16 cellular contexts compared by ENCODE assay signal in the genomic region with DNA sequence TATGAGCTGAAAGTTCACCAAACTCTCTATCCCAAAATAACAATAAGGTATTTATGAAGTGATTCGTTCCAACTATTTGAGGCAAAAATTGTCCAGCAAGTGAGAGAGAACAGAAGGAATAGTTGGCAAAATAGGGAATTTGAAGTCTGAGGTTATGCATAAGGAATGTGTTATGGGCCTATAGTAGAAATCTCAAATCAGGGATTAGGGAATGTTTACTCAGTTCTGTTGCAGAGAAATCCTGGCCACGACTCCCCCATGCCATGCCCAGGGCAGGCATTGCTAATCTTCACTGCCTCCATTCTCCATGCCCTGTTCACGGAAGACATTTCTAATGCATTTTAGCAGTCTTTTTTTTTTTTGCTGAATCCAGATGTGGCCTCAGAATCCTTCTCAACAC. TPM values are rescaled to one million over a fixed set of nuclear protein-coding genes. Genes with fewer than 3 reads are reported as not detected.
DNase-seq lines count a peak whose midpoint lies in the region; ATAC-seq and TF ChIP-seq lines count a peak whose summit lies in the region.
"Had no signal": no experiment of that assay in that cellular context is flagged by ENCODE, and none has a peak within 500 bp of the region (broad histone marks: within the 10 kb centered on the region; RNA-seq: fewer than 3 reads in every experiment).

No MANE protein-coding gene starts in this region.

- in situ Hi-C loops in GM23248 (cut with MboI), result no loop called here

- H3K9me3 ChIP-seq in GM23248 (ENCODE audit: low read depth) (no peaks in the 10 kb centered on the region), sigmoid colon (no peaks in the 10 kb centered on the region)
- no peaks in the 10 kb centered on the region for H3K9me3 ChIP-seq in CD4-positive, alpha-beta memory T cell (ENCODE audit: control insufficient read depth in 1 of 2, low read length in 2 of 2)
- H3K9me3 ChIP-seq in effector memory CD4-positive, alpha-beta T cell (ENCODE audit: control insufficient read depth, low read length), result no peaks in the 10 kb centered on the region
- H3K9me3 ChIP-seq: BLaER1 treated with 17β-estradiol and CSF1 and Interleukin-3, amounts not matched to agents 10 nM and 100 nM; left ventricle myocardium inferior had no signal

- no peaks in the 10 kb centered on the region for H3K27me3 Mint-ChIP-seq in CD4-positive, alpha-beta memory T cell
- H3K27me3 Mint-ChIP-seq: activated CD4-positive, alpha-beta memory T cell treated with anti-CD3 and anti-CD28 coated beads for 36 hours; stimulated activated naive B cell treated with anti-CD40 and anti-IgM and Interleukin-4, amounts not matched to agents 10 μg/mL and 1 μg/mL and 100 μg/mL, for 72 hours; T-helper 17 cell had no signal

- 0 out of 2 replicates have a peak overlapping the region, but pooled peaks have one; percentile 7 for H3K9ac ChIP-seq in GM23248
- H3K9ac ChIP-seq: BLaER1 treated with 17β-estradiol and CSF1 and Interleukin-3, amounts not matched to agents 10 nM and 100 nM had no signal

- POLR2A ChIA-PET in CD4-positive, alpha-beta memory T cell (lab: Charles Lee; ENCODE audit: partially characterized antibody), result no interaction called here

- no peak for ATAC-seq in GM21786 (IDR thresholded peaks at IDR 0.05; ENCODE audit: unreplicated experiment)
- ATAC-seq: stimulated activated naive B cell treated with anti-CD40 and anti-IgM and Interleukin-4, amounts not matched to agents 10 μg/mL and 1 μg/mL and 100 μg/mL, for 72 hours; T-helper 17 cell had no signal

- H3K4me3 ChIP-seq in GM23248, result peak overlapping the region; percentile 5
- no peak overlapping the region for H3K4me3 ChIP-seq in fibroblast of villous mesenchyme (ENCODE audit: low read depth, low read length)
- H3K4me3 ChIP-seq in sigmoid colon, result no peak overlapping the region
- H3K4me3 ChIP-seq in CD4-positive, alpha-beta memory T cell (ENCODE audit: low read length in 2 of 2), result no peak overlapping the region
- H3K4me3 ChIP-seq in effector memory CD4-positive, alpha-beta T cell (ENCODE audit: insufficient read depth, low read depth, low read length, poor library complexity, severe bottlenecking), result no peak overlapping the region
- H3K4me3 ChIP-seq: BLaER1 treated with 17β-estradiol and CSF1 and Interleukin-3, amounts not matched to agents 10 nM and 100 nM; left ventricle myocardium inferior had no signal

- no peak for TF ChIP-seq POLR2A in sigmoid colon (IDR thresholded peaks at IDR 0.05)

- peaks cover 36% of the 10 kb centered on the region for H3F3A ChIP-seq in GM23248 (ENCODE audit: insufficient read depth)

- peak overlapping the region; percentile 55 for H3K4me2 ChIP-seq in GM23248 (ENCODE audit: unreplicated experiment)
- H3K4me2 ChIP-seq: BLaER1 treated with 17β-estradiol and CSF1 and Interleukin-3, amounts not matched to agents 10 nM and 100 nM had no signal

- no peak for TF ChIP-seq CTCF in fibroblast of villous mesenchyme (IDR thresholded peaks at IDR 0.05; ENCODE audit: insufficient read depth, low read depth, low read length)
- TF ChIP-seq CTCF in sigmoid colon (IDR thresholded peaks at IDR 0.05), result no peak

- H3K9me3 Mint-ChIP-seq in CD4-positive, alpha-beta memory T cell, result no peaks in the 10 kb centered on the region
- H3K9me3 Mint-ChIP-seq: activated CD4-positive, alpha-beta memory T cell treated with anti-CD3 and anti-CD28 coated beads for 36 hours; stimulated activated naive B cell treated with anti-CD40 and anti-IgM and Interleukin-4, amounts not matched to agents 10 μg/mL and 1 μg/mL and 100 μg/mL, for 72 hours had no signal

- H2AFZ ChIP-seq in GM23248, result no peak overlapping the region

- peaks cover 3% of the 10 kb centered on the region; the same call in 1 of the 2 replicates for H4K20me1 ChIP-seq in GM23248 (ENCODE audit: insufficient read depth)

- CTCF ChIA-PET in CD4-positive, alpha-beta memory T cell (lab: Charles Lee; ENCODE audit: partially characterized antibody), result no interaction called here

- H3K36me3 ChIP-seq in GM23248 (ENCODE audit: low read depth) (no peaks in the 10 kb centered on the region), sigmoid colon (no peaks in the 10 kb centered on the region)
- no peaks in the 10 kb centered on the region for H3K36me3 ChIP-seq in CD4-positive, alpha-beta memory T cell (ENCODE audit: insufficient read depth, low read length)
- H3K36me3 ChIP-seq in effector memory CD4-positive, alpha-beta T cell (ENCODE audit: control insufficient read depth, insufficient read depth, low read length), result no peaks in the 10 kb centered on the region
- H3K36me3 ChIP-seq: BLaER1 treated with 17β-estradiol and CSF1 and Interleukin-3, amounts not matched to agents 10 nM and 100 nM; left ventricle myocardium inferior had no signal

- H3K9me2 ChIP-seq in GM23248 (ENCODE audit: insufficient read depth), result no peaks in the 10 kb centered on the region

- H3K79me2 ChIP-seq in GM23248 (ENCODE audit: insufficient read depth), result peaks cover 99% of the 10 kb centered on the region

- H3K4me3 Mint-ChIP-seq in CD4-positive, alpha-beta memory T cell, result no peak overlapping the region
- H3K4me3 Mint-ChIP-seq: activated CD4-positive, alpha-beta memory T cell treated with anti-CD3 and anti-CD28 coated beads for 36 hours; stimulated activated naive B cell treated with anti-CD40 and anti-IgM and Interleukin-4, amounts not matched to agents 10 μg/mL and 1 μg/mL and 100 μg/mL, for 72 hours; T-helper 17 cell had no signal

- no peak for TF ChIP-seq EP300 in sigmoid colon (IDR thresholded peaks at IDR 0.05)

- H3K27me3 ChIP-seq in GM23248 (replicated peaks; ENCODE audit: insufficient read depth), result no peaks in the 10 kb centered on the region
- no peaks in the 10 kb centered on the region for H3K27me3 ChIP-seq in sigmoid colon
- H3K27me3 ChIP-seq in CD4-positive, alpha-beta memory T cell (ENCODE audit: insufficient read depth, low read length), result no peaks in the 10 kb centered on the region
- H3K27me3 ChIP-seq in effector memory CD4-positive, alpha-beta T cell (replicated peaks; ENCODE audit: control insufficient read depth, insufficient read depth, low read length, poor library complexity, severe bottlenecking), result no peaks in the 10 kb centered on the region
- H3K27me3 ChIP-seq: BLaER1 treated with 17β-estradiol and CSF1 and Interleukin-3, amounts not matched to agents 10 nM and 100 nM had no signal

- H3K4me1 ChIP-seq in GM23248 (ENCODE audit: insufficient read depth), result peaks cover 47% of the 10 kb centered on the region
- H3K4me1 ChIP-seq in sigmoid colon, result peaks cover 0 to 95% (median 91%) of the 10 kb centered on the region in 4 donors
- peaks cover 6% of the 10 kb centered on the region for H3K4me1 ChIP-seq in CD4-positive, alpha-beta memory T cell (ENCODE audit: insufficient read depth, low read length)
- H3K4me1 ChIP-seq in effector memory CD4-positive, alpha-beta T cell (ENCODE audit: control insufficient read depth, insufficient read depth, low read length, poor library complexity, severe bottlenecking), result no peaks in the 10 kb centered on the region

- intact Hi-C loops in sigmoid colon (cut with DNase I), result no loop called here
- intact Hi-C loops in CD4-positive, alpha-beta memory T cell (cut with micrococcal nuclease), result no loop called here

- 10 to 18% methylated on average over 3 of the region's 3 CpGs for WGBS in GM23248 (ENCODE audit: low coverage in 1 of 2, low lambda C conversion rate in 2 of 2, missing lambda C conversion rate in 2 of 2), 2 experiments
- WGBS in sigmoid colon, 2 donors, result 57 to 60% methylated on average over 3 of the region's 3 CpGs

- H3K4me1 Mint-ChIP-seq in CD4-positive, alpha-beta memory T cell, result peaks cover 0 to 19% (median 10%) of the 10 kb centered on the region in 4 donors

- H3K27ac ChIP-seq in GM23248 (peak overlapping the region; percentile 31), sigmoid colon (peak overlapping the region; percentile 81 to 93 (median 82))
- H3K27ac ChIP-seq in CD4-positive, alpha-beta memory T cell (ENCODE audit: low read depth, low read length), result no peak overlapping the region
- H3K27ac ChIP-seq in effector memory CD4-positive, alpha-beta T cell (ENCODE audit: insufficient read depth, low read length, poor library complexity, severe bottlenecking), result no peak overlapping the region
- H3K27ac ChIP-seq: BLaER1 treated with 17β-estradiol and CSF1 and Interleukin-3, amounts not matched to agents 10 nM and 100 nM; left ventricle myocardium inferior had no signal

- DNase-seq in GM23248 (peak; percentile 72), amniotic stem cell (lab: John Stamatoyannopoulos, UW) (peak; percentile 72), fibroblast of villous mesenchyme (ENCODE audit: low read depth) (peak; percentile 76), sigmoid colon (no peak), NOMO-1 (lab: John Stamatoyannopoulos, UW; ENCODE audit: unreplicated experiment in 2 of 2) (no peak)
- DNase-seq in CD4-positive, alpha-beta memory T cell, result no peak
- no peak for DNase-seq in effector memory CD4-positive, alpha-beta T cell
- DNase-seq: activated CD4-positive, alpha-beta memory T cell treated with anti-CD3 and anti-CD28 coated beads for 36 hours; activated effector memory CD4-positive, alpha-beta T cell treated with Interleukin-2 at 50 U/mL for 16 hours; Kasumi-1; left ventricle myocardium inferior; occipital lobe; stimulated activated naive B cell treated with anti-CD40 and anti-IgM and Interleukin-4, amounts not matched to agents 10 μg/mL and 1 μg/mL and 100 μg/mL, for 72 hours; T-helper 17 cell had no signal

- H3K36me3 Mint-ChIP-seq in CD4-positive, alpha-beta memory T cell, result no peaks in the 10 kb centered on the region
- H3K36me3 Mint-ChIP-seq: activated CD4-positive, alpha-beta memory T cell treated with anti-CD3 and anti-CD28 coated beads for 36 hours; stimulated activated naive B cell treated with anti-CD40 and anti-IgM and Interleukin-4, amounts not matched to agents 10 μg/mL and 1 μg/mL and 100 μg/mL, for 72 hours had no signal

- peak overlapping the region in 1 of 7 donors; percentile 24 for H3K27ac Mint-ChIP-seq in CD4-positive, alpha-beta memory T cell
- H3K27ac Mint-ChIP-seq: activated CD4-positive, alpha-beta memory T cell treated with anti-CD3 and anti-CD28 coated beads for 36 hours; stimulated activated naive B cell treated with anti-CD40 and anti-IgM and Interleukin-4, amounts not matched to agents 10 μg/mL and 1 μg/mL and 100 μg/mL, for 72 hours; T-helper 17 cell had no signal

RNA-seq across cellular contexts. Expression of a gene that starts 58.6 kb away (rescaled TPM):
- 186 and 199 TPM in 2 replicates for total RNA-seq in GM23248 (2014; rRNA removed; shearing (Covaris generic))
- polyA plus RNA-seq in GM23248 (2016; fragmentation: Nextera tagmentation; extraction: Ambion mirVana), result 60.6 and 61.7 TPM in 2 replicates
- 325 and 369 TPM in 2 replicates for total RNA-seq in fibroblast of villous mesenchyme
- 100 to 1,000 TPM in 1 of 4 donors, 10 to 100 TPM in 3; 51.7 to 121 (median 76.7) TPM for total RNA-seq in sigmoid colon
- 100 to 1,000 TPM; 109 to 277 (median 121) TPM for polyA plus RNA-seq in sigmoid colon
- total RNA-seq in CD4-positive, alpha-beta memory T cell, result 10 to 100 TPM; 22.5 to 28.5 TPM
- 10 to 100 TPM in 1 of 2 donors, 1 to 10 TPM in 1; 3.9 to 14.6 TPM for polyA plus RNA-seq in CD4-positive, alpha-beta memory T cell

Comparison
In these comparisons a context has a peak if more than half of its experiments do, and no peak if none do; other contexts are left out.
1. DNase-seq: peak in GM23248 (single experiment), amniotic stem cell (single experiment) and fibroblast of villous mesenchyme (single experiment); none in sigmoid colon (single experiment), NOMO-1 (0 of 2), CD4-positive, alpha-beta memory T cell (0 of 5) and effector memory CD4-positive, alpha-beta T cell (0 of 3).
2. H3K27ac ChIP-seq: peak in GM23248 (single experiment) and sigmoid colon (4 of 4); none in CD4-positive, alpha-beta memory T cell (single experiment) and effector memory CD4-positive, alpha-beta T cell (single experiment).